8 cellular contexts compared by ENCODE assay signal in the genomic region with DNA sequence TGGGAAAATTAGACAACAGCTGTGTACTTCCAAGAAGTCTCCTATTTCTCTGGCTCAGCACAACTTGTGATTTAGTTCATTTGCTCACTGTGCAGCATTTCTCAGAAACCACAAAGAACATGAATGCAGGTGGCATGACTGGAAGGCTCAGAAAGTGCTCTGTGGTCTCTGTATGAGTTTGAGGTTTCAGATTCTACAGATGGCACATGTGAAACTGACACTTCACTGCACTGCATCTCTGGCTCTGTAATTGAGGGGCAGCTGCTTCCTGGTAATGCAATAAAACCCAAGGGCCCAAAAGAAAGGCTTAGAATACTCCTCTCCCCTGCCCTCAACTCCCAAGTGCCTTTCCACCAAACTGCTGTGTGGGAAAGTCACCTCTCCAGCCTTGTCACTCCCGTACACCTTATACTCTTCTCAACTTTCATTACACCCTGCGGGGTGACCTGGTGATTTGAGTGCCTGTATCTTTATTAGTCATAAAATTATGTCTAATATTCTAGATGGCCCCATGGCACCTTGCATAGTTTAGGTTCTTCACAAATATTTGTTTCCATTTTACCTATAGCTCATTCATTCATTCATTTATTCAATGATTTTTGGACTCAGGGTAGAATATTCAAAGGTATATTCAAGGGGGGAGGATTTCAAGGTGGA.
DNase-seq lines count a peak whose midpoint lies in the region; ATAC-seq and TF ChIP-seq lines count a peak whose summit lies in the region.

No MANE protein-coding gene starts in this region.

- no peaks in the 10 kb centered on the region for H3K4me1 Mint-ChIP-seq in Calu3 (ENCODE audit: low read depth, unreplicated experiment)

- ATAC-seq in GM18498 (IDR thresholded peaks at IDR 0.05; ENCODE audit: unreplicated experiment) (peak; percentile 100), GM21526 (IDR thresholded peaks at IDR 0.05; ENCODE audit: low FRiP score, unreplicated experiment) (peak; percentile 100)

- CTCF ChIA-PET in Calu3 (lab: Charles Lee), result interaction anchor here (0.6 to 1.3 kb wide), 2 partner anchors 9 to 257 kb away, joined by 3 to 4 read pairs; partner anchors contain the start of gene GPX8

- no peaks in the 10 kb centered on the region for H3K36me3 Mint-ChIP-seq in Calu3 (ENCODE audit: insufficient read depth, unreplicated experiment)

- no TSS peak for BruUV-seq in Calu3 (replicated peaks; lab: Mats Ljungman, UMichigan)

- no peak overlapping the region for H3K27ac Mint-ChIP-seq in Calu3 (ENCODE audit: unreplicated experiment)

- peak; percentile 97 for DNase-seq in Jurkat, Clone E6-1 (ENCODE audit: low read depth, low spot score)
- DNase-seq in activated T-cell treated with anti-CD3 and anti-CD28 coated beads, Interleukin-2, amount 50 U/mL, for 48 hours, result peak; percentile 57 to 65
- DNase-seq in renal cortical epithelial cell (ENCODE audit: low read depth) (peak; percentile 87), Calu3 (no peak), NCI-H345 (lab: John Stamatoyannopoulos, UW) (no peak), dermis blood vessel endothelial cell (no peak)

- intact Hi-C loops in Calu3 (cut with micrococcal nuclease; ENCODE audit: unreplicated experiment), result no loop called here

- no peak overlapping the region for H3K4me3 Mint-ChIP-seq in Calu3 (ENCODE audit: low read depth, unreplicated experiment)

- H3K9me3 Mint-ChIP-seq in Calu3 (ENCODE audit: low read depth, unreplicated experiment), result no peaks in the 10 kb centered on the region

- no peak for TF ChIP-seq CTCF in Calu3 (IDR thresholded peaks at IDR 0.05; ENCODE audit: unreplicated experiment)

- no peak overlapping the region for H3K4me3 ChIP-seq in Jurkat, Clone E6-1 (ENCODE audit: low read length)

- peaks cover 94% of the 10 kb centered on the region for H3K27me3 Mint-ChIP-seq in Calu3 (ENCODE audit: unreplicated experiment)

Comparison
In these comparisons a context has a peak if more than half of its experiments do, and no peak if none do; other contexts are left out.
1. DNase-seq: peak in Jurkat, Clone E6-1 (single experiment), activated T-cell treated with anti-CD3 and anti-CD28 coated beads, Interleukin-2, amount 50 U/mL, for 48 hours (2 of 2) and renal cortical epithelial cell (single experiment); none in Calu3 (single experiment), NCI-H345 (single experiment) and dermis blood vessel endothelial cell (single experiment).